19 cellular contexts compared by ENCODE assay signal in the genomic region with DNA sequence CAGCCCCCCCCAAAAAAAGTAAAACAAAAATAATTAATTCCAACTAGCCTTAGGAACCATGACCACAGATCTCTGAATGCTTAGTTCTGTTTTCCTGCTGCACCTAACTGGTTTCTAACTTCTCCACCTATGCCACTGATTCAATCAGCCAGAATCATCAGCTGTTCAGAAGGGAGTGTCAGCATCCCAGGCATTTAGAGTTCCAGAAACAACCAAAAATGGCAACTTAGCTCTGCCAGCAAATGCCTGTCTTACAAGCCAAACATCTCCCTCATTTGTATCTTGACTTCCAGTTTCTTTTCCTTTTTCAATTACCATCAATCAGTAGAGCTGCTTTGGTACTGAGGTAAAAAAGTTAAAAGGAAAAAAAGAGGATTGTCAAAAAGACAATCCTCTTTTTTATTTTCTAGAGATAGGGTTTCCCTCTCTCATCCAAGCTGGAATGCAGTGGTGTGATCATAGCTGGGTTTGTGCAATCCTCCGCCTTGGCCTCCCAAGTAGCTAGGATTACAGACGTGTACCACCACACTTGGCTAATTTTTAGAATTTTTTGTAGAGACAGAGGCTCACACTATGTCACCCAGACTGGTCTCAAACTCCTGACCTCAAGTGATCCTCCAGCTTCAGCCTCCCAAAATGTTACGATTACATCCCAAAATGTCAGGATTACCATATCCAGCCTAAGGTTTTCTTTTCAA. TPM values are rescaled to one million over a fixed set of nuclear protein-coding genes. Genes with fewer than 3 reads are reported as not detected.
DNase-seq lines count a peak whose midpoint lies in the region; ATAC-seq, FAIRE-seq and TF ChIP-seq lines count a peak whose summit lies in the region.
"Had no signal": no experiment of that assay in that cellular context is flagged by ENCODE, and none has a peak within 500 bp of the region (broad histone marks: within the 10 kb centered on the region; RNA-seq: fewer than 3 reads in every experiment).

No MANE protein-coding gene starts in this region.

- no peak for TF ChIP-seq CTCF in fibroblast of the aortic adventitia (IDR thresholded peaks at IDR 0.05; ENCODE audit: insufficient read depth, low read length)
- TF ChIP-seq CTCF in osteoblast (IDR thresholded peaks at IDR 0.05; ENCODE audit: extremely low read depth, low read depth, low read length): no peak
- TF ChIP-seq CTCF in heart left ventricle (IDR thresholded peaks at IDR 0.05): no peak
- no peak for TF ChIP-seq CTCF in HepG2 (CRISPR knock-in tag; IDR thresholded peaks at IDR 0.05)

- TF ChIP-seq POLR2A in heart left ventricle (IDR thresholded peaks at IDR 0.05) (no peak), HepG2 (IDR thresholded peaks at IDR 0.05; ENCODE audit: insufficient read depth in 1 of 2, low read depth in 2 of 2, low read length in 2 of 2) (no peak)

- H3K4me3 ChIP-seq in fibroblast of the aortic adventitia (ENCODE audit: low read depth, low read length): no peak overlapping the region
- H3K4me3 ChIP-seq in osteoblast (ENCODE audit: insufficient read depth, low read length): no peak overlapping the region
- H3K4me3 ChIP-seq in aorta (ENCODE audit: low read length in 2 of 2): no peak overlapping the region
- H3K4me3 ChIP-seq in heart left ventricle: no peak overlapping the region
- H3K4me3 ChIP-seq in HepG2 (replicated peaks in 1 of 3; ENCODE audit: insufficient read depth in 1 of 3, low read depth in 2 of 3, low read length in 3 of 3): no peak overlapping the region
- H3K4me3 ChIP-seq: GM23248 had no signal

- intact Hi-C loops in aorta (cut with DNase I): loop anchor here in 1 of 2 donors (1.0 kb wide), 1 partner anchor 17 kb away; no protein-coding TSS in a partner anchor
- intact Hi-C loops in heart left ventricle (cut with DNase I): loop anchor here in 7 of 10 donors (5.0 to 10.0 kb wide), 4 partner anchors 81 to 389 kb away; a partner anchor contains a TSS
- intact Hi-C loops in HepG2 (cut with micrococcal nuclease; ENCODE audit: unreplicated experiment): no loop called here

- H3K4me2 ChIP-seq in osteoblast (ENCODE audit: insufficient read depth, low read length) (no peak overlapping the region), HepG2 (ENCODE audit: low read depth, low read length) (no peak overlapping the region)

- CTCF ChIA-PET in HepG2 (lab: Yijun Ruan, JAX; ENCODE audit: low intra/inter-chr PET ratio, low total read pairs): no interaction called here

- WGBS in aorta, 2 donors: 73 to 76% methylated on average over 3 of the region's 3 CpGs
- 94 to 96% (median 95%) methylated on average over 3 of the region's 3 CpGs for WGBS in heart left ventricle, 4 donors
- 96% methylated on average over 3 of the region's 3 CpGs for WGBS in HepG2 (ENCODE audit: low lambda C conversion rate)

- DNase-seq in amniotic epithelial cell (ENCODE audit: low read depth) (peak; percentile 83), fibroblast of the aortic adventitia (ENCODE audit: low read depth) (peak; percentile 30), osteoblast (ENCODE audit: insufficient read length, low spot score, missing footprints) (peak; percentile 58), aorta (no peak), heart left ventricle (no peak), glomerular visceral epithelial cell (ENCODE audit: extremely low spot score) (no peak), HepG2 (ENCODE audit: low spot score) (no peak)
- DNase-seq: activated CD4-positive, alpha-beta T cell treated with anti-CD3 and anti-CD28 coated beads for 36 hours; activated CD8-positive, alpha-beta memory T cell treated with anti-CD3 and anti-CD28 coated beads, Interleukin-2, amount 50 U/mL, for 48 hours; activated naive CD4-positive, alpha-beta T cell treated with anti-CD3 and anti-CD28 coated beads for 36 hours; DND-41; effector CD8-positive, alpha-beta T cell; GM23248; NCI-H146; NCI-H446; SHP77; stimulated activated CD4-positive, alpha-beta T cell treated with anti-CD3 and anti-CD28 coated beads, Interleukin-12 subunit alpha, Interleukin-12 subunit beta, amount 100 ng/mL, for 4 hours; T-helper 17 cell had no signal

- no TSS peak for BruUV-seq in HepG2 (replicated peaks; lab: Mats Ljungman, UMichigan)

- ATAC-seq in aorta (ENCODE audit: low FRiP score) (no peak), heart left ventricle (no peak), HepG2 (no peak)
- ATAC-seq: activated CD4-positive, alpha-beta T cell treated with anti-CD3 and anti-CD28 coated beads for 36 hours; T-helper 17 cell had no signal

- POLR2A ChIA-PET in HepG2 (lab: Yijun Ruan, JAX): no interaction called here

- in situ Hi-C loops in HepG2 (cut with HindIII; ENCODE audit: extremely low pct_ligation_motif_present, low pct_unique_long_range_greater_than_20kb): loop anchor here (10.0 kb wide), 1 partner anchor 239 kb away; no protein-coding TSS in a partner anchor

- no peak for TF ChIP-seq RAD21 in HepG2 (CRISPR knock-in tag; IDR thresholded peaks at IDR 0.05)

- H3K9ac ChIP-seq in HepG2 (ENCODE audit: insufficient read depth, low read depth, low read length): no peak overlapping the region
- H3K9ac ChIP-seq: GM23248 had no signal

- no peak overlapping the region for H2AFZ ChIP-seq in osteoblast (ENCODE audit: low read length)
- H2AFZ ChIP-seq in HepG2 (ENCODE audit: low read length): no peak overlapping the region
- H2AFZ ChIP-seq: GM23248 had no signal

- H3K4me1 ChIP-seq in osteoblast (ENCODE audit: insufficient read depth, low read length) (peaks cover 8% of the 10 kb centered on the region), aorta (ENCODE audit: control insufficient read depth in 1 of 2, insufficient read depth in 2 of 2, low read length in 2 of 2) (peaks cover 3 to 5% of the 10 kb centered on the region in 2 donors), heart left ventricle (peaks cover 0 to 28% (median 5%) of the 10 kb centered on the region in 12 donors), HepG2 (ENCODE audit: insufficient read depth, low read length) (peaks cover 14% of the 10 kb centered on the region)

- FAIRE-seq in HepG2 (lab: Jason Lieb, UNC): no peak
- FAIRE-seq: islet of Langerhans had no signal

- H4K20me1 ChIP-seq in osteoblast (ENCODE audit: insufficient read depth, low read length) (peaks cover 4% of the 10 kb centered on the region), HepG2 (ENCODE audit: insufficient read depth, low read length) (no peaks in the 10 kb centered on the region)

- H3K27me3 ChIP-seq in osteoblast (ENCODE audit: insufficient read depth, low read length): no peaks in the 10 kb centered on the region
- no peaks in the 10 kb centered on the region for H3K27me3 ChIP-seq in aorta (ENCODE audit: control insufficient read depth in 1 of 2, insufficient read depth in 2 of 2, low read length in 1 of 2)
- H3K27me3 ChIP-seq in heart left ventricle: no peaks in the 10 kb centered on the region
- H3K27me3 ChIP-seq in HepG2 (ENCODE audit: control insufficient read depth in 1 of 2, insufficient read depth in 2 of 2, low read length in 2 of 2): no peaks in the 10 kb centered on the region

- H3K36me3 ChIP-seq in osteoblast (ENCODE audit: insufficient read depth, low read length) (peaks cover 40% of the 10 kb centered on the region), aorta (ENCODE audit: control insufficient read depth in 1 of 2, insufficient read depth in 2 of 2, low read length in 1 of 2) (no peaks in the 10 kb centered on the region), heart left ventricle (peaks cover 0 to 59% (median 24%) of the 10 kb centered on the region in 9 donors), HepG2 (replicated peaks in 1 of 2; ENCODE audit: control insufficient read depth in 1 of 2, insufficient read depth in 2 of 2, low read length in 2 of 2) (peaks cover 3 to 5% of the 10 kb centered on the region in 2 experiments; a peak in 2 of 5 replicates)

- TF ChIP-seq EP300 in HepG2 (IDR thresholded peaks at IDR 0.05; ENCODE audit: low read depth in 2 of 2, low read length in 2 of 2): no peak
- no peak for TF ChIP-seq EP300 in HepG2 (CRISPR knock-in tag; IDR thresholded peaks at IDR 0.05; ENCODE audit: borderline replicate concordance)

- H3K27ac ChIP-seq in osteoblast (ENCODE audit: low read depth, low read length): peak overlapping the region; percentile 39
- peak overlapping the region; percentile 23 to 49 for H3K27ac ChIP-seq in aorta (ENCODE audit: low read depth in 1 of 2, low read length in 2 of 2)
- peak overlapping the region in 3 of 12 donors; percentile 27 to 73 (median 29) for H3K27ac ChIP-seq in heart left ventricle
- H3K27ac ChIP-seq in HepG2 (ENCODE audit: extremely low read length, insufficient read depth, low read length): no peak overlapping the region
- H3K27ac ChIP-seq: GM23248 had no signal

- H3K79me2 ChIP-seq in osteoblast (ENCODE audit: insufficient read depth, low read length) (peaks cover 29% of the 10 kb centered on the region), HepG2 (ENCODE audit: insufficient read depth, low read length) (no peaks in the 10 kb centered on the region)

- H3K9me3 ChIP-seq in osteoblast (ENCODE audit: low read depth, low read length): no peaks in the 10 kb centered on the region
- no peaks in the 10 kb centered on the region for H3K9me3 ChIP-seq in aorta (ENCODE audit: control insufficient read depth, low read length)
- H3K9me3 ChIP-seq in heart left ventricle: no peaks in the 10 kb centered on the region
- no peaks in the 10 kb centered on the region for H3K9me3 ChIP-seq in HepG2 (ENCODE audit: low read length)

RNA-seq across cellular contexts. Expression of a gene that starts 45.2 kb away (rescaled TPM):
- total RNA-seq in fibroblast of the aortic adventitia (ENCODE audit: low replicate concordance) (0.09 TPM in 1 of 2 replicates, not detected in the other), osteoblast (not detected in 2 replicates), aorta (under 1 TPM in 1 of 2 donors, not detected in 1; 0.39 TPM), heart left ventricle (1 to 10 TPM in 1 of 9 donors, not detected in 8; 1.3 TPM), HepG2 (2016; rRNA removed; fragmentation: Illumina TruSeq; extraction: Trizol) (0.83 and 1.8 TPM in 2 replicates)
- polyA plus RNA-seq in aorta (not detected), heart left ventricle (not detected), HepG2 (2011; rRNA removed) (40.7 and 43.2 TPM in 2 replicates)
- 0.20 and 0.44 TPM in 2 replicates for total RNA-seq in HepG2 (2016; cell fraction: cytosol; rRNA removed; fragmentation: Illumina TruSeq; extraction: Trizol; ENCODE audit: low read depth)
- 0.56 and 1.8 TPM in 2 replicates for total RNA-seq in HepG2 (2016; cell fraction: insoluble cytoplasmic fraction; rRNA removed; fragmentation: Illumina TruSeq; extraction: Trizol)
- total RNA-seq in HepG2 (2016; cell fraction: membrane; rRNA removed; fragmentation: Illumina TruSeq; extraction: Trizol): 0.46 and 0.55 TPM in 2 replicates
- total RNA-seq in HepG2 (2016; cell fraction: nucleus; rRNA removed; fragmentation: Illumina TruSeq; extraction: Trizol): 1.4 TPM in 2 replicates
- polyA plus RNA-seq in HepG2 (2011; cell fraction: cytosol; rRNA removed): 17.0 and 22.7 TPM in 2 replicates
- polyA plus RNA-seq in HepG2 (2011; cell fraction: nucleus; rRNA removed): 47.8 and 68.7 TPM in 2 replicates
- polyA plus RNA-seq in HepG2 (2012): 59.6 and 62.7 TPM in 2 replicates
- 0.08 and 0.19 TPM in 2 replicates for polyA plus RNA-seq in HepG2 (2016; cell fraction: cytosol; fragmentation: Illumina TruSeq; extraction: Trizol; ENCODE audit: low read depth)
- 0.53 and 0.60 TPM in 2 replicates for polyA plus RNA-seq in HepG2 (2016; cell fraction: insoluble cytoplasmic fraction; fragmentation: Illumina TruSeq; extraction: Trizol; ENCODE audit: low read depth)
- 0.16 and 0.26 TPM in 2 replicates for polyA plus RNA-seq in HepG2 (2016; cell fraction: membrane; fragmentation: Illumina TruSeq; extraction: Trizol; ENCODE audit: low read depth)
- polyA plus RNA-seq in HepG2 (2016; cell fraction: nucleus; fragmentation: Illumina TruSeq; extraction: Trizol; ENCODE audit: insufficient read depth, low read depth): 2.1 and 2.3 TPM in 2 replicates
- 0.09 and 81.0 TPM in 2 replicates for polyA minus RNA-seq in HepG2 (2011; rRNA and poly(A)+ RNA removed; ENCODE audit: low replicate concordance)
- 31.8 and 33.0 TPM in 2 replicates for polyA minus RNA-seq in HepG2 (2011; cell fraction: cytosol; rRNA and poly(A)+ RNA removed)
- polyA minus RNA-seq in HepG2 (2011; cell fraction: nucleus; rRNA and poly(A)+ RNA removed): 18.5 and 28.2 TPM in 2 replicates
- total RNA-seq: activated naive CD4-positive, alpha-beta T cell treated with anti-CD3 and anti-CD28 coated beads for 36 hours; T-helper 17 cell had no signal

Comparison
In these comparisons a context has a peak if more than half of its experiments do, and no peak if none do; other contexts are left out.
1. DNase-seq: peak in amniotic epithelial cell (single experiment), fibroblast of the aortic adventitia (single experiment) and osteoblast (single experiment); none in aorta (0 of 2), heart left ventricle (0 of 5), glomerular visceral epithelial cell (single experiment) and HepG2 (single experiment).